In the genomic region with DNA sequence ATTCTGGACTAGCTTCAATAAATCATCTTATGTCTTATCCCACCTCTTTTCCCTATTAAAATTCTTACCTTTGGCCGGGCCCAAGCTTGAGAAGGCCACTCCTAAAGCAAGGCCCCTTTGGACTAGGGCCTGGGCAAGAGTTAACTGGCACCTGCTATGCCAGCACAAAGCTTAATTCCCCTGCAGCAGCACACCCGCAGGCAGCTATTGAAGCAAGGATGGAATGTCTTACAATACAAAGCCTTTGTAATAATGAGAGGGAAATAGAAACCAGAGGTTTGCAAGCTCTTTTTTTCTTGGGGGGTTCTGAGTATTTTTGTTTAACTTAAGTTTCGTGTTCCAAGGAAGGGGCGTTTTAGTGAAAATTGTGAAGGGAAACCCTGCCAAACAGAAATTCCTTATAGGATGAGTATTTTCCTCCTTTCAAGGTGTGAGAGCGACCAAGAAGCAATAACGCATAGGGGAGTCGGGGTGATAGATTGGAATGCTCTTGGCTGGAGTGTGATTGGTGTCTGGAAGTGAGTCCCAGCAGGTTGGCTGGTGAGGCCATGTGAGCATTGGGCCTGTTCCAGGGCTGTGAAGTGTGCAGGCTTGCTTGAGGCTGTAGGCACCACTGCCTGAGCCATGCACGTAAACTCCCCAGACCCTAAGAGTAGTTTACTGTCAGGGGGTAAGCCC, we compare ENCODE assay signal across 1 cellular context.
TF ChIP-seq lines count a peak whose summit lies in the region.

No MANE protein-coding gene starts in this region.

TF ChIP-seq in Ishikawa, 13 proteins besides CTCF, POLR2A, EP300 and RAD21 (continued from another document):
- TF ChIP-seq, protein P1, sequence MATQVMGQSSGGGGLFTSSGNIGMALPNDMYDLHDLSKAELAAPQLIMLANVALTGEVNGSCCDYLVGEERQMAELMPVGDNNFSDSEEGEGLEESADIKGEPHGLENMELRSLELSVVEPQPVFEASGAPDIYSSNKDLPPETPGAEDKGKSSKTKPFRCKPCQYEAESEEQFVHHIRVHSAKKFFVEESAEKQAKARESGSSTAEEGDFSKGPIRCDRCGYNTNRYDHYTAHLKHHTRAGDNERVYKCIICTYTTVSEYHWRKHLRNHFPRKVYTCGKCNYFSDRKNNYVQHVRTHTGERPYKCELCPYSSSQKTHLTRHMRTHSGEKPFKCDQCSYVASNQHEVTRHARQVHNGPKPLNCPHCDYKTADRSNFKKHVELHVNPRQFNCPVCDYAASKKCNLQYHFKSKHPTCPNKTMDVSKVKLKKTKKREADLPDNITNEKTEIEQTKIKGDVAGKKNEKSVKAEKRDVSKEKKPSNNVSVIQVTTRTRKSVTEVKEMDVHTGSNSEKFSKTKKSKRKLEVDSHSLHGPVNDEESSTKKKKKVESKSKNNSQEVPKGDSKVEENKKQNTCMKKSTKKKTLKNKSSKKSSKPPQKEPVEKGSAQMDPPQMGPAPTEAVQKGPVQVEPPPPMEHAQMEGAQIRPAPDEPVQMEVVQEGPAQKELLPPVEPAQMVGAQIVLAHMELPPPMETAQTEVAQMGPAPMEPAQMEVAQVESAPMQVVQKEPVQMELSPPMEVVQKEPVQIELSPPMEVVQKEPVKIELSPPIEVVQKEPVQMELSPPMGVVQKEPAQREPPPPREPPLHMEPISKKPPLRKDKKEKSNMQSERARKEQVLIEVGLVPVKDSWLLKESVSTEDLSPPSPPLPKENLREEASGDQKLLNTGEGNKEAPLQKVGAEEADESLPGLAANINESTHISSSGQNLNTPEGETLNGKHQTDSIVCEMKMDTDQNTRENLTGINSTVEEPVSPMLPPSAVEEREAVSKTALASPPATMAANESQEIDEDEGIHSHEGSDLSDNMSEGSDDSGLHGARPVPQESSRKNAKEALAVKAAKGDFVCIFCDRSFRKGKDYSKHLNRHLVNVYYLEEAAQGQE (IDR thresholded peaks at IDR 0.05; ENCODE audit: low read depth): no peak
- TF ChIP-seq TCF12 (IDR thresholded peaks at IDR 0.05; ENCODE audit: low read depth): peak; percentile 91
- TF ChIP-seq TEAD4 (IDR thresholded peaks at IDR 0.05): peak; percentile 79
- 0 out of 2 replicates have a peak, but pooled peaks have one; percentile 22 for TF ChIP-seq ZBTB7A (IDR thresholded peaks at IDR 0.05; ENCODE audit: low read depth)
- TF ChIP-seq YY1 (IDR thresholded peaks at IDR 0.05; ENCODE audit: low read depth): 0 out of 2 replicates have a peak, but pooled peaks have one; percentile 33
- no peak for TF ChIP-seq CREB1 (IDR thresholded peaks at IDR 0.05; ENCODE audit: low read depth)
- no peak for TF ChIP-seq CEBPB (IDR thresholded peaks at IDR 0.05)
TF ChIP-seq in Ishikawa: peak in this region for 8.
